9 cellular contexts compared by ENCODE assay signal in genomic region chr1:155261401-155261887, GRCh38. TPM values are rescaled to one million over a fixed set of nuclear protein-coding genes. Genes with fewer than 3 reads are reported as not detected.
DNase-seq lines count a peak whose midpoint lies in the region; ATAC-seq and TF ChIP-seq lines count a peak whose summit lies in the region.
"Had no signal": no experiment of that assay in that cellular context is flagged by ENCODE, and none has a peak within 500 bp of the region (broad histone marks: within the 10 kb centered on the region; RNA-seq: fewer than 3 reads in every experiment).

No MANE protein-coding gene starts in this region.

- peak; percentile 9 for ATAC-seq in HG02970 (IDR thresholded peaks at IDR 0.05; ENCODE audit: low FRiP score, unreplicated experiment)

- H3K27me3 Mint-ChIP-seq in activated T-helper 1 cell treated with anti-CD3 and anti-CD28 coated beads, Interleukin-12 subunit alpha, Interleukin-12 subunit beta, Interleukin-2, Interleukin-4 antibody, amounts not matched to agents 30 ng/mL and 10 ng/mL and 1 ng/mL, durations not matched to agents 14 hours and 24 hours and 36 hours (ENCODE audit: insufficient read depth) = no peaks in the 10 kb centered on the region

- no peak for TF ChIP-seq POLR2A in stomach (IDR thresholded peaks at IDR 0.05)

- H3K4me1 Mint-ChIP-seq in activated T-helper 1 cell treated with anti-CD3 and anti-CD28 coated beads, Interleukin-12 subunit alpha, Interleukin-12 subunit beta, Interleukin-2, Interleukin-4 antibody, amounts not matched to agents 30 ng/mL and 10 ng/mL and 1 ng/mL, durations not matched to agents 14 hours and 24 hours and 36 hours (ENCODE audit: low read depth) = peaks cover 44% of the 10 kb centered on the region

- peak overlapping the region; percentile 88 for H3K27ac Mint-ChIP-seq in activated T-helper 1 cell treated with anti-CD3 and anti-CD28 coated beads, Interleukin-12 subunit alpha, Interleukin-12 subunit beta, Interleukin-2, Interleukin-4 antibody, amounts not matched to agents 30 ng/mL and 10 ng/mL and 1 ng/mL, durations not matched to agents 14 hours and 24 hours and 36 hours

- peak overlapping the region; percentile 82 to 88 (median 87) for H3K27ac ChIP-seq in stomach

- intact Hi-C loops in activated T-helper 1 cell treated with anti-CD3 and anti-CD28 coated beads, Interleukin-12 subunit alpha, Interleukin-12 subunit beta, Interleukin-2, Interleukin-4 antibody, amounts not matched to agents 30 ng/mL and 10 ng/mL and 1 ng/mL, durations not matched to agents 14 hours and 24 hours and 36 hours (cut with micrococcal nuclease) = loop anchor here (5.0 kb wide), 2 partner anchors 54 to 426 kb away; partner anchors contain the start of genes DAP3, MTX1, THBS3 and YY1AP1
- intact Hi-C loops in stomach (cut with DNase I; ENCODE audit: low total_unique reads) = no loop called here
- intact Hi-C loops in posterior cingulate gyrus (cut with DNase I) = no loop called here

- H3K4me3 Mint-ChIP-seq in activated T-helper 1 cell treated with anti-CD3 and anti-CD28 coated beads, Interleukin-12 subunit alpha, Interleukin-12 subunit beta, Interleukin-2, Interleukin-4 antibody, amounts not matched to agents 30 ng/mL and 10 ng/mL and 1 ng/mL, durations not matched to agents 14 hours and 24 hours and 36 hours = peak overlapping the region; percentile 90

- no peak for TF ChIP-seq EP300 in stomach (IDR thresholded peaks at IDR 0.05)

- WGBS in stomach, 5 donors = 0 to 2% (median 0%) methylated on average over 3 to 9 of the region's 9 CpGs

- peak; percentile 46 for DNase-seq in ELR (ENCODE audit: low read depth)
- peak; percentile 18 for DNase-seq in activated T-helper 1 cell treated with anti-CD3 and anti-CD28 coated beads, Interleukin-12 subunit alpha, Interleukin-12 subunit beta, Interleukin-2, Interleukin-4 antibody, amounts not matched to agents 30 ng/mL and 10 ng/mL and 1 ng/mL, durations not matched to agents 14 hours and 24 hours and 36 hours (ENCODE audit: low spot score)
- DNase-seq in iPS-NIHi11 (ENCODE audit: low spot score) = peak; percentile 40
- DNase-seq in stomach = no peak
- DNase-seq in posterior cingulate gyrus = no peak
- DNase-seq in HuH-7 (ENCODE audit: low spot score) = no peak
- no peak for DNase-seq in NCI-H2196 treated with DMSO at 0.1 percent for 48 hours (lab: John Stamatoyannopoulos, UW; ENCODE audit: unreplicated experiment)

- H3K36me3 Mint-ChIP-seq in activated T-helper 1 cell treated with anti-CD3 and anti-CD28 coated beads, Interleukin-12 subunit alpha, Interleukin-12 subunit beta, Interleukin-2, Interleukin-4 antibody, amounts not matched to agents 30 ng/mL and 10 ng/mL and 1 ng/mL, durations not matched to agents 14 hours and 24 hours and 36 hours (ENCODE audit: low read depth) = peaks cover 58% of the 10 kb centered on the region

- H3K9me3 Mint-ChIP-seq in activated T-helper 1 cell treated with anti-CD3 and anti-CD28 coated beads, Interleukin-12 subunit alpha, Interleukin-12 subunit beta, Interleukin-2, Interleukin-4 antibody, amounts not matched to agents 30 ng/mL and 10 ng/mL and 1 ng/mL, durations not matched to agents 14 hours and 24 hours and 36 hours = no peaks in the 10 kb centered on the region

- TF ChIP-seq CTCF in stomach (IDR thresholded peaks at IDR 0.05) = no peak

- H3K4me3 ChIP-seq in stomach = peak overlapping the region; percentile 73 to 89 (median 82)

- H3K36me3 ChIP-seq in stomach = peaks cover 52 to 78% (median 75%) of the 10 kb centered on the region in 4 donors

- H3K9me3 ChIP-seq in stomach = no peaks in the 10 kb centered on the region

- H3K4me1 ChIP-seq in stomach = peaks cover 14 to 30% (median 27%) of the 10 kb centered on the region in 4 donors

- no peaks in the 10 kb centered on the region for H3K27me3 ChIP-seq in stomach

RNA-seq across cellular contexts. Expression of gene SCAMP3, which starts 0.7 kb away (rescaled TPM):
- 147 and 168 TPM in 2 replicates for total RNA-seq in activated T-helper 1 cell treated with anti-CD3 and anti-CD28 coated beads, Interleukin-12 subunit alpha, Interleukin-12 subunit beta, Interleukin-2, Interleukin-4 antibody, amounts not matched to agents 30 ng/mL and 10 ng/mL and 1 ng/mL, durations not matched to agents 14 hours and 24 hours and 36 hours
- 10 to 100 TPM in 4 of 5 donors, 1 to 10 TPM in 1; 7.0 to 32.6 (median 24.1) TPM for total RNA-seq in stomach
- polyA plus RNA-seq in stomach = 10 to 100 TPM; 25.8 to 48.4 (median 45.4) TPM

RNA-seq across cellular contexts. Expression of gene ENTREP3, which starts 6.2 kb away (rescaled TPM):
- 40.3 and 45.5 TPM in 2 replicates for total RNA-seq in activated T-helper 1 cell treated with anti-CD3 and anti-CD28 coated beads, Interleukin-12 subunit alpha, Interleukin-12 subunit beta, Interleukin-2, Interleukin-4 antibody, amounts not matched to agents 30 ng/mL and 10 ng/mL and 1 ng/mL, durations not matched to agents 14 hours and 24 hours and 36 hours
- total RNA-seq in stomach = 10 to 100 TPM in 4 of 5 donors, 1 to 10 TPM in 1; 2.8 to 77.9 (median 19.6) TPM
- polyA plus RNA-seq in stomach = 10 to 100 TPM in 2 of 3 donors, 1 to 10 TPM in 1; 9.7 to 20.5 (median 11.6) TPM

RNA-seq across cellular contexts. Expression of gene CLK2, which starts 11.9 kb away (rescaled TPM):
- total RNA-seq in activated T-helper 1 cell treated with anti-CD3 and anti-CD28 coated beads, Interleukin-12 subunit alpha, Interleukin-12 subunit beta, Interleukin-2, Interleukin-4 antibody, amounts not matched to agents 30 ng/mL and 10 ng/mL and 1 ng/mL, durations not matched to agents 14 hours and 24 hours and 36 hours = 87.0 and 91.6 TPM in 2 replicates
- 10 to 100 TPM; 29.7 to 77.6 (median 53.6) TPM for total RNA-seq in stomach
- polyA plus RNA-seq in stomach = 10 to 100 TPM; 16.0 to 46.4 (median 17.0) TPM

RNA-seq across cellular contexts. Expression of gene HCN3, which starts 15.8 kb away (rescaled TPM):
- 2.5 and 3.3 TPM in 2 replicates for total RNA-seq in activated T-helper 1 cell treated with anti-CD3 and anti-CD28 coated beads, Interleukin-12 subunit alpha, Interleukin-12 subunit beta, Interleukin-2, Interleukin-4 antibody, amounts not matched to agents 30 ng/mL and 10 ng/mL and 1 ng/mL, durations not matched to agents 14 hours and 24 hours and 36 hours
- total RNA-seq in stomach = 10 to 100 TPM in 1 of 5 donors, 1 to 10 TPM in 4; 1.1 to 13.6 (median 2.7) TPM
- polyA plus RNA-seq in stomach = 1 to 10 TPM in 2 of 3 donors, under 1 TPM in 1; 0.46 to 3.1 (median 1.1) TPM

RNA-seq across cellular contexts. Expression of gene PKLR, which starts 39.8 kb away (rescaled TPM):
- total RNA-seq in activated T-helper 1 cell treated with anti-CD3 and anti-CD28 coated beads, Interleukin-12 subunit alpha, Interleukin-12 subunit beta, Interleukin-2, Interleukin-4 antibody, amounts not matched to agents 30 ng/mL and 10 ng/mL and 1 ng/mL, durations not matched to agents 14 hours and 24 hours and 36 hours = 0.05 and 0.15 TPM in 2 replicates
- 1 to 10 TPM in 1 of 5 donors, not detected in 4; 4.6 TPM for total RNA-seq in stomach
- not detected for polyA plus RNA-seq in stomach
- total RNA-seq: T-helper 2 cell treated with Interferon-gamma antibody and Interleukin-4, amounts not matched to agents 100 ng/mL and 5 ng/mL, for 36 hours had no signal

Comparison
In these comparisons a context has a peak if more than half of its experiments do, and no peak if none do; other contexts are left out.
1. DNase-seq: peak in ELR (single experiment), activated T-helper 1 cell treated with anti-CD3 and anti-CD28 coated beads, Interleukin-12 subunit alpha, Interleukin-12 subunit beta, Interleukin-2, Interleukin-4 antibody, amounts not matched to agents 30 ng/mL and 10 ng/mL and 1 ng/mL, durations not matched to agents 14 hours and 24 hours and 36 hours (single experiment) and iPS-NIHi11 (single experiment); none in stomach (single experiment), posterior cingulate gyrus (0 of 10), HuH-7 (single experiment) and NCI-H2196 treated with DMSO at 0.1 percent for 48 hours (single experiment).